18 cellular contexts compared by ENCODE assay signal in genomic region chr4:137156054-137156453, GRCh38.
DNase-seq lines count a peak whose midpoint lies in the region; ATAC-seq, FAIRE-seq and TF ChIP-seq lines count a peak whose summit lies in the region.
"Had no signal": no experiment of that assay in that cellular context is flagged by ENCODE, and none has a peak within 500 bp of the region (broad histone marks: within the 10 kb centered on the region; RNA-seq: fewer than 3 reads in every experiment).

No MANE protein-coding gene starts in this region.

- H3K9me1 ChIP-seq in K562 (ENCODE audit: control insufficient read depth, insufficient read depth, low read length) = no peaks in the 10 kb centered on the region

- no peaks in the 10 kb centered on the region for H3K36me3 ChIP-seq in K562 (ENCODE audit: control insufficient read depth, insufficient read depth, low read length)
- H3K36me3 ChIP-seq: BE2C, neural progenitor cell had no signal

- TF ChIP-seq POLR2A in K562 (conservative IDR thresholded peaks at IDR 0.05) = no peak

- DNase-seq in AG08395 (ENCODE audit: low spot score) (peak; percentile 62), HS-5 (ENCODE audit: low read depth) (peak; percentile 77), K562 (ENCODE audit: extremely low read depth in 1 of 4, low spot score in 3 of 4) (no peak), glomerular visceral epithelial cell (ENCODE audit: extremely low spot score) (peak; percentile 4), GM19238 (ENCODE audit: insufficient read length, low spot score) (no peak), DMS153 treated with DMSO at 0.1 percent for 48 hours (lab: John Stamatoyannopoulos, UW; ENCODE audit: unreplicated experiment) (no peak), HEK293T (ENCODE audit: extremely low spot score) (no peak), osteocyte (ENCODE audit: extremely low spot score, unreplicated experiment) (no peak)
- DNase-seq: activated CD4-positive, CD25-positive, alpha-beta regulatory T cell treated with anti-CD3 and anti-CD28 coated beads, Interleukin-2, amount 50 U/mL, for 72 hours; BE2C; DMS53; NCI-H2081; NCI-H774; stimulated activated naive CD4-positive, alpha-beta T cell; T-helper 17 cell had no signal

- no peak overlapping the region for H3K4me3 Mint-ChIP-seq in osteocyte (ENCODE audit: unreplicated experiment)
- H3K4me3 Mint-ChIP-seq: activated naive CD4-positive, alpha-beta T cell treated with anti-CD3 and anti-CD28 coated beads, Interleukin-2, amount 50 U/mL, for 24 hours; neural progenitor cell; T-helper 17 cell had no signal

- H3K4me1 ChIP-seq in K562 (replicated peaks in 1 of 2; ENCODE audit: control insufficient read depth in 2 of 2, insufficient read depth in 2 of 2, low read length in 2 of 2) = no peaks in the 10 kb centered on the region
- H3K4me1 ChIP-seq: BE2C, neural progenitor cell had no signal

- H4K20me1 ChIP-seq in K562 (replicated peaks; ENCODE audit: control insufficient read depth, insufficient read depth, low read length) = no peaks in the 10 kb centered on the region

- no TSS peak for BruUV-seq in K562 (replicated peaks; lab: Mats Ljungman, UMichigan)

- no peak overlapping the region for H2AFZ ChIP-seq in K562 (ENCODE audit: low read depth, low read length)
- H2AFZ ChIP-seq: neural progenitor cell had no signal

- H3K27me3 ChIP-seq in K562 (ENCODE audit: control insufficient read depth in 2 of 2, insufficient read depth in 2 of 2, low read length in 2 of 2) = no peaks in the 10 kb centered on the region
- H3K27me3 ChIP-seq: BE2C, neural progenitor cell had no signal

- peaks cover 21% of the 10 kb centered on the region for H3K4me1 Mint-ChIP-seq in osteocyte (ENCODE audit: unreplicated experiment)
- H3K4me1 Mint-ChIP-seq: activated naive CD4-positive, alpha-beta T cell treated with anti-CD3 and anti-CD28 coated beads, Interleukin-2, amount 50 U/mL, for 24 hours; neural progenitor cell; T-helper 17 cell had no signal

- no peak overlapping the region for H3K9ac ChIP-seq in K562 (ENCODE audit: insufficient read depth in 1 of 2, low read depth in 2 of 2, low read length in 2 of 2)
- H3K9ac ChIP-seq: neural progenitor cell had no signal

- TF ChIP-seq RAD21 in K562 (CRISPR knock-in tag; conservative IDR thresholded peaks at IDR 0.05 in 1 of 2, IDR thresholded peaks at IDR 0.05 in 1 of 2) = no peak

- H3K9me3 ChIP-seq in K562 (replicated peaks; ENCODE audit: control insufficient read depth, insufficient read depth, low read depth, low read length) = no peaks in the 10 kb centered on the region
- H3K9me3 ChIP-seq: BE2C had no signal

- no peak overlapping the region for H3K4me2 ChIP-seq in K562 (ENCODE audit: insufficient read depth, low read length)
- H3K4me2 ChIP-seq: neural progenitor cell had no signal

- H3K9me3 Mint-ChIP-seq in osteocyte (ENCODE audit: unreplicated experiment) = peaks cover 4% of the 10 kb centered on the region
- H3K9me3 Mint-ChIP-seq: neural progenitor cell had no signal

- no peaks in the 10 kb centered on the region for H3K27me3 Mint-ChIP-seq in osteocyte (ENCODE audit: unreplicated experiment)
- H3K27me3 Mint-ChIP-seq: activated naive CD4-positive, alpha-beta T cell treated with anti-CD3 and anti-CD28 coated beads, Interleukin-2, amount 50 U/mL, for 24 hours; T-helper 17 cell had no signal

- no peak for TF ChIP-seq EP300 in K562 (IDR thresholded peaks at IDR 0.05; ENCODE audit: low read length)

- WGBS in K562 (ENCODE audit: insufficient coverage, low coverage, missing lambda C conversion rate) = 0% methylated on average over 1 of the region's 1 CpG

- CTCF ChIA-PET in K562 (lab: Yijun Ruan, JAX; ENCODE audit: low intra/inter-chr PET ratio) (no interaction called here), HEK293T (lab: Yijun Ruan, JAX) (no interaction called here)

- intact Hi-C loops in K562 (cut with micrococcal nuclease) = no loop called here

- H3K79me2 ChIP-seq in K562 (ENCODE audit: control insufficient read depth, insufficient read depth, low read length) = no peaks in the 10 kb centered on the region

- POLR2A ChIA-PET in K562 (lab: Yijun Ruan, JAX) (no interaction called here), HEK293T (lab: Yijun Ruan, JAX) (no interaction called here)

- no peak overlapping the region for H3K27ac ChIP-seq in K562 (ENCODE audit: extremely low read depth, low read depth, low read length)
- H3K27ac ChIP-seq: neural progenitor cell had no signal

- H3K27ac Mint-ChIP-seq in osteocyte (ENCODE audit: unreplicated experiment) = no peak overlapping the region
- H3K27ac Mint-ChIP-seq: activated naive CD4-positive, alpha-beta T cell treated with anti-CD3 and anti-CD28 coated beads, Interleukin-2, amount 50 U/mL, for 24 hours; neural progenitor cell; T-helper 17 cell had no signal

- no peak for ATAC-seq in K562
- ATAC-seq: T-helper 17 cell had no signal

- no peaks in the 10 kb centered on the region for H3K36me3 Mint-ChIP-seq in osteocyte (ENCODE audit: unreplicated experiment)
- H3K36me3 Mint-ChIP-seq: activated naive CD4-positive, alpha-beta T cell treated with anti-CD3 and anti-CD28 coated beads, Interleukin-2, amount 50 U/mL, for 24 hours; neural progenitor cell had no signal

- TF ChIP-seq CTCF in K562 (IDR thresholded peaks at IDR 0.05 in 2 of 3, conservative IDR thresholded peaks at IDR 0.05 in 1 of 3; ENCODE audit: insufficient read depth in 2 of 3, low read depth in 1 of 3, low read length in 3 of 3) (no peak), osteocyte (IDR thresholded peaks at IDR 0.05) (no peak)

- no peak for FAIRE-seq in K562 (lab: Jason Lieb, UNC)

- H3K4me3 ChIP-seq in K562 = no peak overlapping the region
- H3K4me3 ChIP-seq: neural progenitor cell, skin epidermis had no signal

- in situ Hi-C loops in K562 (cut with MboI) = no loop called here

TF ChIP-seq in K562, 482 proteins besides CTCF, POLR2A, EP300 and RAD21:
- TF ChIP-seq TBP (optimal IDR thresholded peaks at IDR 0.05; ENCODE audit: low read depth, low read length) = no peak
- peak; percentile 57 for TF ChIP-seq ZNF316 (IDR thresholded peaks at IDR 0.05)
- TF ChIP-seq MAFG (tag; conservative IDR thresholded peaks at IDR 0.05) = peak; percentile 35; the same call in 1 of the 2 replicates
- TF ChIP-seq PPARD (CRISPR knock-in tag; IDR thresholded peaks at IDR 0.05) = no peak
- no peak for TF ChIP-seq NONO (IDR thresholded peaks at IDR 0.05; ENCODE audit: low read depth in 2 of 2, low read length in 1 of 2)
- TF ChIP-seq RUNX1 (IDR thresholded peaks at IDR 0.05; ENCODE audit: low read depth) = no peak
- TF ChIP-seq CREB1 (IDR thresholded peaks at IDR 0.05) = no peak
- no peak for TF ChIP-seq CREB1 (CRISPR knock-in tag; IDR thresholded peaks at IDR 0.05)
- TF ChIP-seq PHF21A (IDR thresholded peaks at IDR 0.05; ENCODE audit: borderline replicate concordance, low read depth) = no peak
- no peak for TF ChIP-seq ZNF395 (CRISPR knock-in tag; IDR thresholded peaks at IDR 0.05)
- TF ChIP-seq MAFK (IDR thresholded peaks at IDR 0.05; ENCODE audit: low read length) = peak; percentile 64
- TF ChIP-seq C11orf30 (IDR thresholded peaks at IDR 0.05; ENCODE audit: low read depth) = peak; percentile 24; the same call in 1 of the 2 replicates
- no peak for TF ChIP-seq ZSCAN29 (IDR thresholded peaks at IDR 0.05)
- peak; percentile 56 for TF ChIP-seq MAFF (IDR thresholded peaks at IDR 0.05; ENCODE audit: low read length)
TF ChIP-seq in K562: peak in this region for 5.

TF ChIP-seq in HEK293T, 16 proteins besides CTCF, POLR2A, EP300 and RAD21:
- no peak for TF ChIP-seq TARDBP (IDR thresholded peaks at IDR 0.05)
- TF ChIP-seq, protein P1, sequence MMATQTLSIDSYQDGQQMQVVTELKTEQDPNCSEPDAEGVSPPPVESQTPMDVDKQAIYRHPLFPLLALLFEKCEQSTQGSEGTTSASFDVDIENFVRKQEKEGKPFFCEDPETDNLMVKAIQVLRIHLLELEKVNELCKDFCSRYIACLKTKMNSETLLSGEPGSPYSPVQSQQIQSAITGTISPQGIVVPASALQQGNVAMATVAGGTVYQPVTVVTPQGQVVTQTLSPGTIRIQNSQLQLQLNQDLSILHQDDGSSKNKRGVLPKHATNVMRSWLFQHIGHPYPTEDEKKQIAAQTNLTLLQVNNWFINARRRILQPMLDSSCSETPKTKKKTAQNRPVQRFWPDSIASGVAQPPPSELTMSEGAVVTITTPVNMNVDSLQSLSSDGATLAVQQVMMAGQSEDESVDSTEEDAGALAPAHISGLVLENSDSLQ (IDR thresholded peaks at IDR 0.05) = no peak
- TF ChIP-seq FOXA1 (IDR thresholded peaks at IDR 0.05) = no peak
- no peak for TF ChIP-seq ELF4 (IDR thresholded peaks at IDR 0.05)
- no peak for TF ChIP-seq NFRKB (IDR thresholded peaks at IDR 0.05)
- TF ChIP-seq ZNF384 (IDR thresholded peaks at IDR 0.05) = no peak
- TF ChIP-seq FOXM1 (IDR thresholded peaks at IDR 0.05; ENCODE audit: borderline replicate concordance) = no peak
- no peak for TF ChIP-seq FOXK2 (IDR thresholded peaks at IDR 0.05)
- TF ChIP-seq LEF1 (IDR thresholded peaks at IDR 0.05; ENCODE audit: borderline replicate concordance) = no peak
- TF ChIP-seq BHLHE40 (IDR thresholded peaks at IDR 0.05; ENCODE audit: borderline replicate concordance) = no peak
- TF ChIP-seq CTBP1 (IDR thresholded peaks at IDR 0.05; ENCODE audit: borderline replicate concordance) = no peak
- no peak for TF ChIP-seq ARNT (IDR thresholded peaks at IDR 0.05)
- no peak for TF ChIP-seq SUZ12 (IDR thresholded peaks at IDR 0.05)
- TF ChIP-seq L3MBTL2 (conservative IDR thresholded peaks at IDR 0.05) = no peak
- TF ChIP-seq HDGF (IDR thresholded peaks at IDR 0.05; ENCODE audit: borderline replicate concordance) = no peak
TF ChIP-seq in HEK293T: peak in this region for 0.

Comparison
In these comparisons a context has a peak if more than half of its experiments do, and no peak if none do; other contexts are left out.
1. DNase-seq: peak in AG08395 (single experiment), HS-5 (single experiment) and glomerular visceral epithelial cell (single experiment); none in K562 (0 of 4), GM19238 (single experiment), DMS153 treated with DMSO at 0.1 percent for 48 hours (single experiment), HEK293T (single experiment) and osteocyte (single experiment).